1 cellular context compared by ENCODE assay signal in genomic region chr16:66649636-66650205, GRCh38.
TF ChIP-seq lines count a peak whose summit lies in the region.

No MANE protein-coding gene starts in this region.

TF ChIP-seq in WTC11, 78 proteins besides CTCF, POLR2A, EP300 and RAD21 (continued from another document):
- TF ChIP-seq ZNF512 (CRISPR knock-in tag; IDR thresholded peaks at IDR 0.05; ENCODE audit: borderline replicate concordance), result no peak
- no peak for TF ChIP-seq ATF6 (CRISPR knock-in tag; IDR thresholded peaks at IDR 0.05)
- TF ChIP-seq ZBTB43 (CRISPR knock-in tag; IDR thresholded peaks at IDR 0.05), result no peak
- no peak for TF ChIP-seq GABPB1 (CRISPR knock-in tag; IDR thresholded peaks at IDR 0.05)
- TF ChIP-seq ZNF281 (CRISPR knock-in tag; IDR thresholded peaks at IDR 0.05), result no peak
- TF ChIP-seq MLX (CRISPR knock-in tag; IDR thresholded peaks at IDR 0.05), result no peak
- no peak for TF ChIP-seq AR (CRISPR knock-in tag; IDR thresholded peaks at IDR 0.05)
